ENCODE assay signal across 11 cellular contexts in genomic region chr7:36686499-36686898, GRCh38. TPM values are rescaled to one million over a fixed set of nuclear protein-coding genes. Genes with fewer than 3 reads are reported as not detected.
A peak's percentile ranks its signal among the peaks of the same experiment; 100 is the strongest.
DNase-seq lines count a peak whose midpoint lies in the region; ATAC-seq, FAIRE-seq and TF ChIP-seq lines count a peak whose summit lies in the region.
"Had no signal": no experiment of that assay in that cellular context is flagged by ENCODE, and none has a peak within 500 bp of the region (broad histone marks: within the 10 kb centered on the region; RNA-seq: fewer than 3 reads in every experiment).

No MANE protein-coding gene starts in this region.

- intact Hi-C loops in right lobe of liver (cut with DNase I): no loop called here
- intact Hi-C loops in HepG2 (cut with micrococcal nuclease; ENCODE audit: unreplicated experiment): no loop called here
- intact Hi-C loops in activated T-helper 1 cell treated with anti-CD3 and anti-CD28 coated beads, Interleukin-12 subunit alpha, Interleukin-12 subunit beta, Interleukin-2, Interleukin-4 antibody, amounts not matched to agents 30 ng/mL and 10 ng/mL and 1 ng/mL, durations not matched to agents 14 hours and 24 hours and 36 hours (cut with micrococcal nuclease): loop anchor here (1.0 to 10.0 kb wide), 2 partner anchors 8 to 882 kb away; partner anchors contain the start of gene SEPTIN7

- no peak overlapping the region for H2BK120ac ChIP-seq in mesenchymal stem cell (ENCODE audit: low read depth, low read length)
- no peak overlapping the region for H2BK120ac ChIP-seq in trophoblast cell (ENCODE audit: insufficient read depth, low read length, poor library complexity)

- no peak overlapping the region for H2BK5ac ChIP-seq in mesenchymal stem cell (ENCODE audit: low read depth, low read length, poor library complexity, severe bottlenecking)
- H2BK5ac ChIP-seq in trophoblast cell (ENCODE audit: low read depth, low read length, poor library complexity): no peak overlapping the region

- H3K4me1 Mint-ChIP-seq in activated T-helper 1 cell treated with anti-CD3 and anti-CD28 coated beads, Interleukin-12 subunit alpha, Interleukin-12 subunit beta, Interleukin-2, Interleukin-4 antibody, amounts not matched to agents 30 ng/mL and 10 ng/mL and 1 ng/mL, durations not matched to agents 14 hours and 24 hours and 36 hours (ENCODE audit: low read depth): peaks cover 78% of the 10 kb centered on the region

- no peak overlapping the region for H4K12ac ChIP-seq in trophoblast cell (ENCODE audit: low read depth, low read length)

- H4K91ac ChIP-seq in mesenchymal stem cell (ENCODE audit: low read length) (no peak overlapping the region), trophoblast cell (ENCODE audit: low read depth, low read length) (no peak overlapping the region)

- H3K4ac ChIP-seq in mesenchymal stem cell (ENCODE audit: low read depth in 1 of 2, low read length in 2 of 2): no peak overlapping the region
- H3K4ac ChIP-seq in trophoblast cell (ENCODE audit: low read depth, low read length): no peak overlapping the region

- H3K4me3 Mint-ChIP-seq in activated T-helper 1 cell treated with anti-CD3 and anti-CD28 coated beads, Interleukin-12 subunit alpha, Interleukin-12 subunit beta, Interleukin-2, Interleukin-4 antibody, amounts not matched to agents 30 ng/mL and 10 ng/mL and 1 ng/mL, durations not matched to agents 14 hours and 24 hours and 36 hours: peak overlapping the region; percentile 69

- FAIRE-seq in HepG2 (lab: Jason Lieb, UNC): no peak
- FAIRE-seq: kidney had no signal

- H3K4me1 ChIP-seq in right lobe of liver (no peaks in the 10 kb centered on the region), HepG2 (ENCODE audit: insufficient read depth, low read length) (no peaks in the 10 kb centered on the region), mesenchymal stem cell (ENCODE audit: control insufficient read depth, insufficient read depth, low read depth, low read length) (peaks cover 2% of the 10 kb centered on the region), trophoblast cell (ENCODE audit: control insufficient read depth in 1 of 2, insufficient read depth in 2 of 2, low read length in 2 of 2) (peaks cover 4 to 13% of the 10 kb centered on the region in 2 experiments)

- ATAC-seq in right lobe of liver: peak in 3 of 4 donors; percentile 33 to 52 (median 39)
- no peak for ATAC-seq in HepG2

- H2AK5ac ChIP-seq in mesenchymal stem cell (ENCODE audit: low read length, severe bottlenecking): no peak overlapping the region
- no peak overlapping the region for H2AK5ac ChIP-seq in trophoblast cell (ENCODE audit: low read length)

- H3K9ac ChIP-seq in HepG2 (ENCODE audit: insufficient read depth, low read depth, low read length) (no peak overlapping the region), mesenchymal stem cell (ENCODE audit: low read length) (no peak overlapping the region), trophoblast cell (ENCODE audit: low read length) (no peak overlapping the region)

- no peak overlapping the region for H2AFZ ChIP-seq in HepG2 (ENCODE audit: low read length)
- no peak overlapping the region for H2AFZ ChIP-seq in mesenchymal stem cell (ENCODE audit: low read depth, low read length)
- no peak overlapping the region for H2AFZ ChIP-seq in trophoblast cell (ENCODE audit: insufficient read depth, low read length, poor library complexity)

- peak overlapping the region; percentile 91 for H3K27ac Mint-ChIP-seq in activated T-helper 1 cell treated with anti-CD3 and anti-CD28 coated beads, Interleukin-12 subunit alpha, Interleukin-12 subunit beta, Interleukin-2, Interleukin-4 antibody, amounts not matched to agents 30 ng/mL and 10 ng/mL and 1 ng/mL, durations not matched to agents 14 hours and 24 hours and 36 hours

- CTCF ChIA-PET in HepG2 (lab: Yijun Ruan, JAX; ENCODE audit: low intra/inter-chr PET ratio, low total read pairs): no interaction called here

- DNase-seq in right lobe of liver (no peak), HepG2 (ENCODE audit: low spot score) (no peak), mesenchymal stem cell (peak; percentile 11), AG20443 (ENCODE audit: low spot score) (no peak), NCI-H128 (lab: John Stamatoyannopoulos, UW; ENCODE audit: unreplicated experiment) (no peak), trophoblast cell (no peak), GM19240 (ENCODE audit: insufficient read length, low spot score) (no peak)
- no peak for DNase-seq in activated T-helper 1 cell treated with anti-CD3 and anti-CD28 coated beads, Interleukin-12 subunit alpha, Interleukin-12 subunit beta, Interleukin-2, Interleukin-4 antibody, amounts not matched to agents 30 ng/mL and 10 ng/mL and 1 ng/mL, durations not matched to agents 14 hours and 24 hours and 36 hours (ENCODE audit: low spot score)
- DNase-seq: kidney had no signal

- POLR2A ChIA-PET in HepG2 (lab: Yijun Ruan, JAX): no interaction called here

- TF ChIP-seq CTCF in right lobe of liver (IDR thresholded peaks at IDR 0.05) (no peak), HepG2 (CRISPR knock-in tag; IDR thresholded peaks at IDR 0.05) (no peak)

- H2BK12ac ChIP-seq in mesenchymal stem cell (ENCODE audit: low read length in 2 of 2) (no peak overlapping the region), trophoblast cell (ENCODE audit: low read length) (no peak overlapping the region)

- in situ Hi-C loops in HepG2 (cut with HindIII; ENCODE audit: extremely low pct_ligation_motif_present, low pct_unique_long_range_greater_than_20kb): no loop called here

- H3K18ac ChIP-seq in mesenchymal stem cell (ENCODE audit: low read depth in 1 of 2, low read length in 2 of 2) (no peak overlapping the region), trophoblast cell (ENCODE audit: low read length) (no peak overlapping the region)

- H3K4me2 ChIP-seq in HepG2 (ENCODE audit: low read depth, low read length) (no peak overlapping the region), mesenchymal stem cell (ENCODE audit: low read length, poor library complexity, severe bottlenecking) (no peak overlapping the region), trophoblast cell (ENCODE audit: low read length) (no peak overlapping the region)

- H3K23ac ChIP-seq in mesenchymal stem cell (ENCODE audit: low read length in 2 of 2) (no peak overlapping the region), trophoblast cell (ENCODE audit: low read length) (no peak overlapping the region)

- H3K27me3 ChIP-seq in right lobe of liver (no peaks in the 10 kb centered on the region), HepG2 (ENCODE audit: control insufficient read depth in 1 of 2, insufficient read depth in 2 of 2, low read length in 2 of 2) (no peaks in the 10 kb centered on the region; a peak in 1 of 5 replicates), mesenchymal stem cell (ENCODE audit: control insufficient read depth in 1 of 2, insufficient read depth in 1 of 2, low read length in 2 of 2) (peaks cover 0 to 5% of the 10 kb centered on the region in 2 experiments), trophoblast cell (ENCODE audit: insufficient read depth, low read length) (no peaks in the 10 kb centered on the region)
- H3K27me3 ChIP-seq: cardiac muscle cell had no signal

- no peaks in the 10 kb centered on the region for H3K79me2 ChIP-seq in HepG2 (ENCODE audit: insufficient read depth, low read length)
- no peaks in the 10 kb centered on the region for H3K79me2 ChIP-seq in trophoblast cell (ENCODE audit: control insufficient read depth, insufficient read depth, low read length, poor library complexity)

- no TSS peak for BruUV-seq in HepG2 (replicated peaks; lab: Mats Ljungman, UMichigan)

- WGBS in right lobe of liver (ENCODE audit: insufficient coverage, low coverage, low lambda C conversion rate, missing lambda C conversion rate): 42% methylated on average over 1 of the region's 5 CpGs
- 3% methylated on average over 5 of the region's 5 CpGs for WGBS in HepG2 (ENCODE audit: low lambda C conversion rate)
- WGBS in mesenchymal stem cell: 43% methylated on average over 2 of the region's 5 CpGs
- WGBS in trophoblast cell (ENCODE audit: extremely low coverage, insufficient coverage, insufficient read length): no CpG with 5 or more reads among the region's 5 CpGs

- H3K36me3 ChIP-seq in right lobe of liver (no peaks in the 10 kb centered on the region), HepG2 (replicated peaks in 1 of 2; ENCODE audit: control insufficient read depth in 1 of 2, insufficient read depth in 2 of 2, low read length in 2 of 2) (no peaks in the 10 kb centered on the region), mesenchymal stem cell (ENCODE audit: control insufficient read depth in 1 of 2, insufficient read depth in 2 of 2, low read depth in 1 of 2, low read length in 2 of 2) (no peaks in the 10 kb centered on the region), trophoblast cell (ENCODE audit: control insufficient read depth in 1 of 2, insufficient read depth in 2 of 2, low read length in 2 of 2) (no peaks in the 10 kb centered on the region)
- H3K36me3 ChIP-seq: cardiac muscle cell had no signal

- H3K4me3 ChIP-seq in right lobe of liver: no peak overlapping the region
- no peak overlapping the region for H3K4me3 ChIP-seq in HepG2 (replicated peaks in 1 of 3; ENCODE audit: insufficient read depth in 1 of 3, low read depth in 2 of 3, low read length in 3 of 3)
- no peak overlapping the region for H3K4me3 ChIP-seq in mesenchymal stem cell (ENCODE audit: insufficient read depth in 1 of 2, low read depth in 1 of 2, low read length in 2 of 2)
- H3K4me3 ChIP-seq in trophoblast cell (ENCODE audit: low read depth, low read length): no peak overlapping the region
- H3K4me3 ChIP-seq: cardiac muscle cell had no signal

- no peaks in the 10 kb centered on the region for H3K9me3 Mint-ChIP-seq in activated T-helper 1 cell treated with anti-CD3 and anti-CD28 coated beads, Interleukin-12 subunit alpha, Interleukin-12 subunit beta, Interleukin-2, Interleukin-4 antibody, amounts not matched to agents 30 ng/mL and 10 ng/mL and 1 ng/mL, durations not matched to agents 14 hours and 24 hours and 36 hours

- H3K14ac ChIP-seq in mesenchymal stem cell (ENCODE audit: low read length in 2 of 2): no peak overlapping the region
- no peak overlapping the region for H3K14ac ChIP-seq in trophoblast cell (ENCODE audit: low read length)

- no peaks in the 10 kb centered on the region for H3K79me1 ChIP-seq in mesenchymal stem cell (replicated peaks; ENCODE audit: low read length, poor library complexity, severe bottlenecking)
- peaks cover 11% of the 10 kb centered on the region for H3K79me1 ChIP-seq in trophoblast cell (ENCODE audit: low read length)

- TF ChIP-seq POLR2A in right lobe of liver (IDR thresholded peaks at IDR 0.05): no peak
- TF ChIP-seq POLR2A in HepG2 (IDR thresholded peaks at IDR 0.05; ENCODE audit: insufficient read depth in 1 of 2, low read depth in 2 of 2, low read length in 2 of 2): no peak

- no peak overlapping the region for H4K8ac ChIP-seq in mesenchymal stem cell (ENCODE audit: low read length)
- no peak overlapping the region for H4K8ac ChIP-seq in trophoblast cell (ENCODE audit: low read depth, low read length)

- H3K9me3 ChIP-seq in right lobe of liver (no peaks in the 10 kb centered on the region), HepG2 (ENCODE audit: low read length) (no peaks in the 10 kb centered on the region), mesenchymal stem cell (ENCODE audit: control insufficient read depth, low read length) (no peaks in the 10 kb centered on the region), trophoblast cell (ENCODE audit: insufficient read depth, low read depth, low read length) (no peaks in the 10 kb centered on the region)

- TF ChIP-seq EP300 in HepG2 (IDR thresholded peaks at IDR 0.05; ENCODE audit: low read depth in 2 of 2, low read length in 2 of 2): no peak
- TF ChIP-seq EP300 in HepG2 (CRISPR knock-in tag; IDR thresholded peaks at IDR 0.05; ENCODE audit: borderline replicate concordance): no peak

- no peaks in the 10 kb centered on the region for H3K27me3 Mint-ChIP-seq in activated T-helper 1 cell treated with anti-CD3 and anti-CD28 coated beads, Interleukin-12 subunit alpha, Interleukin-12 subunit beta, Interleukin-2, Interleukin-4 antibody, amounts not matched to agents 30 ng/mL and 10 ng/mL and 1 ng/mL, durations not matched to agents 14 hours and 24 hours and 36 hours (ENCODE audit: insufficient read depth)

- peaks cover 9% of the 10 kb centered on the region for H3K36me3 Mint-ChIP-seq in activated T-helper 1 cell treated with anti-CD3 and anti-CD28 coated beads, Interleukin-12 subunit alpha, Interleukin-12 subunit beta, Interleukin-2, Interleukin-4 antibody, amounts not matched to agents 30 ng/mL and 10 ng/mL and 1 ng/mL, durations not matched to agents 14 hours and 24 hours and 36 hours (ENCODE audit: low read depth)

- TF ChIP-seq RAD21 in HepG2 (CRISPR knock-in tag; IDR thresholded peaks at IDR 0.05): no peak

- no peaks in the 10 kb centered on the region for H4K20me1 ChIP-seq in HepG2 (ENCODE audit: insufficient read depth, low read length)

- no peak overlapping the region for H3K27ac ChIP-seq in right lobe of liver
- no peak overlapping the region for H3K27ac ChIP-seq in HepG2 (ENCODE audit: extremely low read length, insufficient read depth, low read length)
- H3K27ac ChIP-seq in mesenchymal stem cell (ENCODE audit: low read length, poor library complexity, severe bottlenecking): no peak overlapping the region
- H3K27ac ChIP-seq in trophoblast cell (ENCODE audit: low read depth, low read length): no peak overlapping the region
- H3K27ac ChIP-seq: cardiac muscle cell, HL-60 had no signal

- H2BK15ac ChIP-seq in mesenchymal stem cell (ENCODE audit: low read depth, poor library complexity, severe bottlenecking): no peak overlapping the region

RNA-seq across cellular contexts. Expression of gene AOAH, which starts 37.8 kb away (rescaled TPM):
- 10 to 100 TPM in 1 of 6 experiments, 1 to 10 TPM in 5; 2.9 to 11.3 (median 6.4) TPM for total RNA-seq in right lobe of liver
- not detected in 2 replicates for total RNA-seq in HepG2 (2016; rRNA removed; fragmentation: Illumina TruSeq; extraction: Trizol)
- total RNA-seq in HepG2 (2016; cell fraction: cytosol; rRNA removed; fragmentation: Illumina TruSeq; extraction: Trizol; ENCODE audit: low read depth): not detected in 2 replicates
- not detected in 2 replicates for total RNA-seq in HepG2 (2016; cell fraction: insoluble cytoplasmic fraction; rRNA removed; fragmentation: Illumina TruSeq; extraction: Trizol)
- total RNA-seq in HepG2 (2016; cell fraction: membrane; rRNA removed; fragmentation: Illumina TruSeq; extraction: Trizol): not detected in 2 replicates
- total RNA-seq in HepG2 (2016; cell fraction: nucleus; rRNA removed; fragmentation: Illumina TruSeq; extraction: Trizol): not detected in 2 replicates
- not detected in 2 replicates for polyA plus RNA-seq in HepG2 (2011; rRNA removed)
- polyA plus RNA-seq in HepG2 (2011; cell fraction: cytosol; rRNA removed): not detected in 2 replicates
- polyA plus RNA-seq in HepG2 (2011; cell fraction: nucleus; rRNA removed): not detected in 2 replicates
- not detected in 2 replicates for polyA plus RNA-seq in HepG2 (2012)
- not detected in 2 replicates for polyA plus RNA-seq in HepG2 (2016; cell fraction: cytosol; fragmentation: Illumina TruSeq; extraction: Trizol; ENCODE audit: low read depth)
- polyA plus RNA-seq in HepG2 (2016; cell fraction: insoluble cytoplasmic fraction; fragmentation: Illumina TruSeq; extraction: Trizol; ENCODE audit: low read depth): not detected in 2 replicates
- polyA plus RNA-seq in HepG2 (2016; cell fraction: membrane; fragmentation: Illumina TruSeq; extraction: Trizol; ENCODE audit: low read depth): not detected in 2 replicates
- not detected in 2 replicates for polyA plus RNA-seq in HepG2 (2016; cell fraction: nucleus; fragmentation: Illumina TruSeq; extraction: Trizol; ENCODE audit: insufficient read depth, low read depth)
- polyA minus RNA-seq in HepG2 (2011; rRNA and poly(A)+ RNA removed; ENCODE audit: low replicate concordance): not detected in 2 replicates
- polyA minus RNA-seq in HepG2 (2011; cell fraction: cytosol; rRNA and poly(A)+ RNA removed): not detected in 2 replicates
- not detected in 2 replicates for polyA minus RNA-seq in HepG2 (2011; cell fraction: nucleus; rRNA and poly(A)+ RNA removed)
- 12.3 and 14.0 TPM in 2 replicates for total RNA-seq in activated T-helper 1 cell treated with anti-CD3 and anti-CD28 coated beads, Interleukin-12 subunit alpha, Interleukin-12 subunit beta, Interleukin-2, Interleukin-4 antibody, amounts not matched to agents 30 ng/mL and 10 ng/mL and 1 ng/mL, durations not matched to agents 14 hours and 24 hours and 36 hours
- polyA plus RNA-seq in mesenchymal stem cell (2013, experiment 1 of 2): not detected
- not detected for polyA plus RNA-seq in mesenchymal stem cell (2013, experiment 2 of 2)
- 0.17 and 0.44 TPM in 2 replicates for polyA plus RNA-seq in trophoblast cell (2013)
- total RNA-seq: cardiac muscle cell had no signal
- polyA plus RNA-seq: cardiac muscle cell had no signal
